In genomic region chr2:75226099-75226498, GRCh38 we compare ENCODE assay signal across 10 cellular contexts. TPM values are rescaled to one million over a fixed set of nuclear protein-coding genes. Genes with fewer than 3 reads are reported as not detected.
"Had no signal": no experiment of that assay in that cellular context is flagged by ENCODE, and none has a peak within 500 bp of the region (broad histone marks: within the 10 kb centered on the region; RNA-seq: fewer than 3 reads in every experiment).

No MANE protein-coding gene starts in this region.

- FAIRE-seq: HTR-8/SVneo, K562 had no signal

- H3K9ac ChIP-seq: KMS-11 had no signal

- H3K4me2 ChIP-seq: KMS-11 had no signal

- ATAC-seq: K562 had no signal

- H3K4me3 ChIP-seq: K562 had no signal

- H3K27ac ChIP-seq: HL-60, KMS-11 had no signal

- DNase-seq: IMR-90, KBM-7, KG1 had no signal

RNA-seq across cellular contexts. Expression of gene TACR1, which starts 26.8 kb away (rescaled TPM):
- total RNA-seq: HT-29, HT1080, K562 had no signal
- polyA plus RNA-seq: IgD-negative memory B cell, K562 had no signal
